8 cellular contexts compared by ENCODE assay signal in genomic region chr20:5657190-5657872, GRCh38. TPM values are rescaled to one million over a fixed set of nuclear protein-coding genes. Genes with fewer than 3 reads are reported as not detected.
DNase-seq lines count a peak whose midpoint lies in the region; ATAC-seq lines count a peak whose summit lies in the region.

No MANE protein-coding gene starts in this region.

- peak; percentile 16 for DNase-seq in G401 (ENCODE audit: low spot score)
- DNase-seq in T1000 (lab: John Stamatoyannopoulos, UW), result peak; percentile 22
- DNase-seq in glomerular endothelial cell (ENCODE audit: extremely low read depth, low read depth, low spot score), result peak; percentile 95
- DNase-seq in putamen (ENCODE audit: low spot score), result peak; percentile 30
- DNase-seq in COR-L47 (lab: John Stamatoyannopoulos, UW), result no peak
- no peak for DNase-seq in NCI-H2227 treated with DMSO at 0.1 percent for 48 hours (lab: John Stamatoyannopoulos, UW)
- no peak for DNase-seq in effector memory CD8-positive, alpha-beta T cell

- in situ Hi-C loops in G401 (cut with HindIII; ENCODE audit: low sequenced_read_pairs), result no loop called here

- H3K27ac Mint-ChIP-seq in effector memory CD8-positive, alpha-beta T cell, result no peak overlapping the region

- ATAC-seq in GM21367 (IDR thresholded peaks at IDR 0.05; ENCODE audit: unreplicated experiment), result no peak
- no peak for ATAC-seq in effector memory CD8-positive, alpha-beta T cell (replicated peaks)

- H3K36me3 Mint-ChIP-seq in effector memory CD8-positive, alpha-beta T cell (ENCODE audit: insufficient read depth), result no peaks in the 10 kb centered on the region

- no peaks in the 10 kb centered on the region for H3K9me3 Mint-ChIP-seq in effector memory CD8-positive, alpha-beta T cell

- peaks cover 0 to 24% of the 10 kb centered on the region in 2 donors for H3K27me3 Mint-ChIP-seq in effector memory CD8-positive, alpha-beta T cell

- H3K4me3 Mint-ChIP-seq in effector memory CD8-positive, alpha-beta T cell, result no peak overlapping the region

- peaks cover 0 to 1% of the 10 kb centered on the region in 2 donors for H3K4me1 Mint-ChIP-seq in effector memory CD8-positive, alpha-beta T cell (ENCODE audit: low read depth in 2 of 2)

RNA-seq across cellular contexts. Expression of gene GPCPD1, which starts 46.5 kb away (rescaled TPM):
- total RNA-seq in G401 (2014; rRNA removed; shearing (Covaris generic)), result 11.2 and 27.4 TPM in 2 replicates
- 11.7 and 17.3 TPM in 2 replicates for total RNA-seq in glomerular endothelial cell

Comparison
In these comparisons a context has a peak if more than half of its experiments do, and no peak if none do; other contexts are left out.
1. DNase-seq: peak in G401 (single experiment), T1000 (single experiment), glomerular endothelial cell (single experiment) and putamen (single experiment); none in COR-L47 (single experiment), NCI-H2227 treated with DMSO at 0.1 percent for 48 hours (single experiment) and effector memory CD8-positive, alpha-beta T cell (0 of 3).